ENCODE assay signal across 1 cellular context in genomic region chr1:211675230-211676105, GRCh38.
TF ChIP-seq lines count a peak whose summit lies in the region.

NEK2 (minus strand) TSS chr1:211675621; CDS start chr1:211675479, 142 bp downstream.

TF ChIP-seq in HepG2, 621 proteins besides CTCF, POLR2A, EP300 and RAD21 (continued from another document and continues in another):
- TF ChIP-seq, protein P1, sequence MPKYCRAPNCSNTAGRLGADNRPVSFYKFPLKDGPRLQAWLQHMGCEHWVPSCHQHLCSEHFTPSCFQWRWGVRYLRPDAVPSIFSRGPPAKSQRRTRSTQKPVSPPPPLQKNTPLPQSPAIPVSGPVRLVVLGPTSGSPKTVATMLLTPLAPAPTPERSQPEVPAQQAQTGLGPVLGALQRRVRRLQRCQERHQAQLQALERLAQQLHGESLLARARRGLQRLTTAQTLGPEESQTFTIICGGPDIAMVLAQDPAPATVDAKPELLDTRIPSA (CRISPR knock-in tag; IDR thresholded peaks at IDR 0.05; ENCODE audit: borderline replicate concordance) = no peak
- 0 out of 2 replicates have a peak, but pooled peaks have one; percentile 30 for TF ChIP-seq ZNF24 (IDR thresholded peaks at IDR 0.05)
- TF ChIP-seq ZNF12 (CRISPR knock-in tag; IDR thresholded peaks at IDR 0.05) = no peak
- no peak; the same call in 1 of the 2 replicates for TF ChIP-seq ZNF605 (CRISPR knock-in tag; IDR thresholded peaks at IDR 0.05)
- peak; percentile 94 for TF ChIP-seq SALL2 (CRISPR knock-in tag; IDR thresholded peaks at IDR 0.05)
- peak; percentile 83; the same call in 1 of the 2 replicates for TF ChIP-seq KDM6A (CRISPR knock-in tag; IDR thresholded peaks at IDR 0.05; ENCODE audit: low read depth)
- peak; percentile 95 for TF ChIP-seq TBX2 (CRISPR knock-in tag; IDR thresholded peaks at IDR 0.05; ENCODE audit: borderline replicate concordance)
- TF ChIP-seq DZIP1 (CRISPR knock-in tag; IDR thresholded peaks at IDR 0.05) = no peak
- TF ChIP-seq NFIB (CRISPR knock-in tag; IDR thresholded peaks at IDR 0.05; ENCODE audit: borderline replicate concordance) = no peak
- 0 out of 2 replicates have a peak, but pooled peaks have one; percentile 85 for TF ChIP-seq ZNF839 (CRISPR knock-in tag; IDR thresholded peaks at IDR 0.05; ENCODE audit: borderline replicate concordance)
- no peak for TF ChIP-seq ZKSCAN8 (CRISPR knock-in tag; IDR thresholded peaks at IDR 0.05; ENCODE audit: borderline replicate concordance)
- TF ChIP-seq MAFK (conservative IDR thresholded peaks at IDR 0.05 in 1 of 2, IDR thresholded peaks at IDR 0.05 in 1 of 2; ENCODE audit: low read length in 2 of 2) = no peak
- no peak; the same call in 1 of the 2 replicates for TF ChIP-seq ZFX (CRISPR knock-in tag; IDR thresholded peaks at IDR 0.05; ENCODE audit: low read depth)
- TF ChIP-seq TEAD2 (CRISPR knock-in tag; IDR thresholded peaks at IDR 0.05) = no peak
- TF ChIP-seq ZNF775 (CRISPR knock-in tag; IDR thresholded peaks at IDR 0.05; ENCODE audit: borderline replicate concordance) = 0 out of 2 replicates have a peak, but pooled peaks have one; percentile 51
- peak; percentile 44; the same call in 1 of the 2 replicates for TF ChIP-seq TFE3 (CRISPR knock-in tag; IDR thresholded peaks at IDR 0.05)
- TF ChIP-seq HMGA1 (CRISPR knock-in tag; conservative IDR thresholded peaks at IDR 0.05) = no peak
- 0 out of 2 replicates have a peak, but pooled peaks have one; percentile 15 for TF ChIP-seq ZBTB7A (CRISPR knock-in tag; IDR thresholded peaks at IDR 0.05)
- TF ChIP-seq ZNF768 (CRISPR knock-in tag; IDR thresholded peaks at IDR 0.05) = peak; percentile 27; the same call in 1 of the 2 replicates
- peak; percentile 45; the same call in 1 of the 2 replicates for TF ChIP-seq ZBTB14 (CRISPR knock-in tag; IDR thresholded peaks at IDR 0.05)
- peak; percentile 67 for TF ChIP-seq CEBPG (CRISPR knock-in tag; IDR thresholded peaks at IDR 0.05)
- TF ChIP-seq RFX3 (CRISPR knock-in tag; IDR thresholded peaks at IDR 0.05) = peak; percentile 91
- peak; percentile 90; the same call in 1 of the 2 replicates for TF ChIP-seq MEIS1 (CRISPR knock-in tag; IDR thresholded peaks at IDR 0.05; ENCODE audit: borderline replicate concordance)
- TF ChIP-seq, protein P2, sequence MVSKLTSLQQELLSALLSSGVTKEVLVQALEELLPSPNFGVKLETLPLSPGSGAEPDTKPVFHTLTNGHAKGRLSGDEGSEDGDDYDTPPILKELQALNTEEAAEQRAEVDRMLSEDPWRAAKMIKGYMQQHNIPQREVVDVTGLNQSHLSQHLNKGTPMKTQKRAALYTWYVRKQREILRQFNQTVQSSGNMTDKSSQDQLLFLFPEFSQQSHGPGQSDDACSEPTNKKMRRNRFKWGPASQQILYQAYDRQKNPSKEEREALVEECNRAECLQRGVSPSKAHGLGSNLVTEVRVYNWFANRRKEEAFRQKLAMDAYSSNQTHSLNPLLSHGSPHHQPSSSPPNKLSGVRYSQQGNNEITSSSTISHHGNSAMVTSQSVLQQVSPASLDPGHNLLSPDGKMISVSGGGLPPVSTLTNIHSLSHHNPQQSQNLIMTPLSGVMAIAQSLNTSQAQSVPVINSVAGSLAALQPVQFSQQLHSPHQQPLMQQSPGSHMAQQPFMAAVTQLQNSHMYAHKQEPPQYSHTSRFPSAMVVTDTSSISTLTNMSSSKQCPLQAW (CRISPR knock-in tag; IDR thresholded peaks at IDR 0.05) = peak; percentile 93
- TF ChIP-seq, protein P3, sequence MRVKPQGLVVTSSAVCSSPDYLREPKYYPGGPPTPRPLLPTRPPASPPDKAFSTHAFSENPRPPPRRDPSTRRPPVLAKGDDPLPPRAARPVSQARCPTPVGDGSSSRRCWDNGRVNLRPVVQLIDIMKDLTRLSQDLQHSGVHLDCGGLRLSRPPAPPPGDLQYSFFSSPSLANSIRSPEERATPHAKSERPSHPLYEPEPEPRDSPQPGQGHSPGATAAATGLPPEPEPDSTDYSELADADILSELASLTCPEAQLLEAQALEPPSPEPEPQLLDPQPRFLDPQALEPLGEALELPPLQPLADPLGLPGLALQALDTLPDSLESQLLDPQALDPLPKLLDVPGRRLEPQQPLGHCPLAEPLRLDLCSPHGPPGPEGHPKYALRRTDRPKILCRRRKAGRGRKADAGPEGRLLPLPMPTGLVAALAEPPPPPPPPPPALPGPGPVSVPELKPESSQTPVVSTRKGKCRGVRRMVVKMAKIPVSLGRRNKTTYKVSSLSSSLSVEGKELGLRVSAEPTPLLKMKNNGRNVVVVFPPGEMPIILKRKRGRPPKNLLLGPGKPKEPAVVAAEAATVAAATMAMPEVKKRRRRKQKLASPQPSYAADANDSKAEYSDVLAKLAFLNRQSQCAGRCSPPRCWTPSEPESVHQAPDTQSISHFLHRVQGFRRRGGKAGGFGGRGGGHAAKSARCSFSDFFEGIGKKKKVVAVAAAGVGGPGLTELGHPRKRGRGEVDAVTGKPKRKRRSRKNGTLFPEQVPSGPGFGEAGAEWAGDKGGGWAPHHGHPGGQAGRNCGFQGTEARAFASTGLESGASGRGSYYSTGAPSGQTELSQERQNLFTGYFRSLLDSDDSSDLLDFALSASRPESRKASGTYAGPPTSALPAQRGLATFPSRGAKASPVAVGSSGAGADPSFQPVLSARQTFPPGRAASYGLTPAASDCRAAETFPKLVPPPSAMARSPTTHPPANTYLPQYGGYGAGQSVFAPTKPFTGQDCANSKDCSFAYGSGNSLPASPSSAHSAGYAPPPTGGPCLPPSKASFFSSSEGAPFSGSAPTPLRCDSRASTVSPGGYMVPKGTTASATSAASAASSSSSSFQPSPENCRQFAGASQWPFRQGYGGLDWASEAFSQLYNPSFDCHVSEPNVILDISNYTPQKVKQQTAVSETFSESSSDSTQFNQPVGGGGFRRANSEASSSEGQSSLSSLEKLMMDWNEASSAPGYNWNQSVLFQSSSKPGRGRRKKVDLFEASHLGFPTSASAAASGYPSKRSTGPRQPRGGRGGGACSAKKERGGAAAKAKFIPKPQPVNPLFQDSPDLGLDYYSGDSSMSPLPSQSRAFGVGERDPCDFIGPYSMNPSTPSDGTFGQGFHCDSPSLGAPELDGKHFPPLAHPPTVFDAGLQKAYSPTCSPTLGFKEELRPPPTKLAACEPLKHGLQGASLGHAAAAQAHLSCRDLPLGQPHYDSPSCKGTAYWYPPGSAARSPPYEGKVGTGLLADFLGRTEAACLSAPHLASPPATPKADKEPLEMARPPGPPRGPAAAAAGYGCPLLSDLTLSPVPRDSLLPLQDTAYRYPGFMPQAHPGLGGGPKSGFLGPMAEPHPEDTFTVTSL (CRISPR knock-in tag; IDR thresholded peaks at IDR 0.05; ENCODE audit: borderline replicate concordance) = peak; percentile 85
- no peak for TF ChIP-seq ZFP41 (CRISPR knock-in tag; IDR thresholded peaks at IDR 0.05; ENCODE audit: borderline replicate concordance)
- TF ChIP-seq ZNF792 (CRISPR knock-in tag; IDR thresholded peaks at IDR 0.05) = peak; percentile 70
- TF ChIP-seq TMF1 (CRISPR knock-in tag; IDR thresholded peaks at IDR 0.05; ENCODE audit: low read depth) = peak; percentile 34; the same call in 1 of the 2 replicates
- TF ChIP-seq KAT8 (CRISPR knock-in tag; IDR thresholded peaks at IDR 0.05) = peak; percentile 89
- peak; percentile 99 for TF ChIP-seq JUNB (CRISPR knock-in tag; IDR thresholded peaks at IDR 0.05; ENCODE audit: borderline replicate concordance)
- TF ChIP-seq ZNF549 (CRISPR knock-in tag; IDR thresholded peaks at IDR 0.05) = no peak
- peak; percentile 97 for TF ChIP-seq ZNF501 (CRISPR knock-in tag; IDR thresholded peaks at IDR 0.05)
- peak; percentile 72 for TF ChIP-seq FOXA3 (CRISPR knock-in tag; IDR thresholded peaks at IDR 0.05)
- no peak for TF ChIP-seq IKZF4 (CRISPR knock-in tag; IDR thresholded peaks at IDR 0.05; ENCODE audit: borderline replicate concordance, low read depth, not compliant biosample characterization)
- no peak; the same call in none of the 2 replicates for TF ChIP-seq SRY (CRISPR knock-in tag; IDR thresholded peaks at IDR 0.05)
- TF ChIP-seq ESRRA (CRISPR knock-in tag; IDR thresholded peaks at IDR 0.05; ENCODE audit: low read depth) = peak; percentile 69
- TF ChIP-seq SRSF4 (IDR thresholded peaks at IDR 0.05; ENCODE audit: low read depth, low read length, poor library complexity, severe bottlenecking) = no peak
- TF ChIP-seq ARNT2 (CRISPR knock-in tag; IDR thresholded peaks at IDR 0.05; ENCODE audit: low read depth) = 0 out of 2 replicates have a peak, but pooled peaks have one; percentile 56
- TF ChIP-seq ZSCAN21 (CRISPR knock-in tag; IDR thresholded peaks at IDR 0.05; ENCODE audit: borderline replicate concordance) = peak; percentile 72; the same call in 1 of the 2 replicates
- TF ChIP-seq ZNF530 (CRISPR knock-in tag; IDR thresholded peaks at IDR 0.05; ENCODE audit: low read depth) = no peak
- TF ChIP-seq KLF15 (CRISPR knock-in tag; IDR thresholded peaks at IDR 0.05; ENCODE audit: borderline replicate concordance) = peak; percentile 63; the same call in 1 of the 2 replicates
- TF ChIP-seq MYC (CRISPR knock-in tag; IDR thresholded peaks at IDR 0.05; ENCODE audit: borderline replicate concordance) = peak; percentile 90
- TF ChIP-seq ARNTL (CRISPR knock-in tag; IDR thresholded peaks at IDR 0.05) = peak; percentile 92
- TF ChIP-seq FOXC1 (CRISPR knock-in tag; IDR thresholded peaks at IDR 0.05; ENCODE audit: borderline replicate concordance) = peak; percentile 65; the same call in 1 of the 2 replicates
- peak; percentile 27 for TF ChIP-seq TGIF2 (CRISPR knock-in tag; IDR thresholded peaks at IDR 0.05)
- no peak for TF ChIP-seq KLF9 (CRISPR knock-in tag; IDR thresholded peaks at IDR 0.05; ENCODE audit: low read depth)
- TF ChIP-seq FOXK2 (IDR thresholded peaks at IDR 0.05) = peak; percentile 69
- peak; percentile 59 to 87; a peak in 3 of 4 replicates for TF ChIP-seq HMGXB4 (CRISPR knock-in tag; IDR thresholded peaks at IDR 0.05; ENCODE audit: borderline replicate concordance in 1 of 2, low read depth in 1 of 2)
- no peak for TF ChIP-seq ZNF367 (CRISPR knock-in tag; IDR thresholded peaks at IDR 0.05; ENCODE audit: borderline replicate concordance)
- no peak for TF ChIP-seq NONO (IDR thresholded peaks at IDR 0.05)
- peak; percentile 96 for TF ChIP-seq NONO (CRISPR knock-in tag; conservative IDR thresholded peaks at IDR 0.05)
- no peak for TF ChIP-seq CBX1 (IDR thresholded peaks at IDR 0.05; ENCODE audit: low read depth)
